1 cellular context compared by ENCODE assay signal in genomic region chr11:67482736-67483497, GRCh38.
A peak's percentile ranks its signal among the peaks of the same experiment; 100 is the strongest.
TF ChIP-seq lines count a peak whose summit lies in the region.

TSS of gene AIP (plus strand) at chr11:67483026. CDS start at chr11:67483159, 133 bp downstream.

TF ChIP-seq in HepG2, 621 proteins besides CTCF, POLR2A, EP300 and RAD21 (continued from another document and continues in another):
- peak; percentile 96 for TF ChIP-seq DZIP1 (CRISPR knock-in tag; IDR thresholded peaks at IDR 0.05)
- peak; percentile 88; the same call in 1 of the 2 replicates for TF ChIP-seq ZNF784 (CRISPR knock-in tag; IDR thresholded peaks at IDR 0.05; ENCODE audit: borderline replicate concordance)
- peak; percentile 9; the same call in 1 of the 2 replicates for TF ChIP-seq SIN3A (IDR thresholded peaks at IDR 0.05; ENCODE audit: borderline replicate concordance, low read depth, low read length)
- peak; percentile 59 for TF ChIP-seq ASH2L (IDR thresholded peaks at IDR 0.05; ENCODE audit: insufficient read length, low read depth, low read length)
- TF ChIP-seq PCBP1 (IDR thresholded peaks at IDR 0.05; ENCODE audit: borderline replicate concordance, low read depth, low read length) = no peak
- TF ChIP-seq ZMAT5 (CRISPR knock-in tag; IDR thresholded peaks at IDR 0.05; ENCODE audit: borderline replicate concordance, low read depth) = no peak
- TF ChIP-seq ZKSCAN8 (CRISPR knock-in tag; IDR thresholded peaks at IDR 0.05; ENCODE audit: borderline replicate concordance) = no peak; the same call in 1 of the 2 replicates
- TF ChIP-seq ZBTB39 (CRISPR knock-in tag; IDR thresholded peaks at IDR 0.05) = no peak
- no peak for TF ChIP-seq ZNF646 (CRISPR knock-in tag; IDR thresholded peaks at IDR 0.05)
- no peak for TF ChIP-seq ZNF737 (CRISPR knock-in tag; IDR thresholded peaks at IDR 0.05; ENCODE audit: borderline replicate concordance)
- peak; percentile 80 for TF ChIP-seq ZNF639 (CRISPR knock-in tag; conservative IDR thresholded peaks at IDR 0.05)
- TF ChIP-seq ZNF672 (CRISPR knock-in tag; IDR thresholded peaks at IDR 0.05) = no peak; the same call in 1 of the 2 replicates
- no peak for TF ChIP-seq TERF1 (CRISPR knock-in tag; IDR thresholded peaks at IDR 0.05)
- no peak; the same call in 1 of the 2 replicates for TF ChIP-seq ZNF460 (CRISPR knock-in tag; IDR thresholded peaks at IDR 0.05; ENCODE audit: borderline replicate concordance)
- TF ChIP-seq NR2F2 (IDR thresholded peaks at IDR 0.05; ENCODE audit: borderline replicate concordance, low read depth) = no peak; the same call in 1 of the 2 replicates
- TF ChIP-seq ZBTB40 (IDR thresholded peaks at IDR 0.05) = no peak
- peak; percentile 81; the same call in 1 of the 2 replicates for TF ChIP-seq ZBTB40 (CRISPR knock-in tag; IDR thresholded peaks at IDR 0.05)
- peak; percentile 86; the same call in 1 of the 2 replicates for TF ChIP-seq ZNF724P (CRISPR knock-in tag; IDR thresholded peaks at IDR 0.05; ENCODE audit: borderline replicate concordance)
- peak; percentile 99 for TF ChIP-seq ZNF607 (CRISPR knock-in tag; IDR thresholded peaks at IDR 0.05; ENCODE audit: borderline replicate concordance)
- TF ChIP-seq ZNF772 (CRISPR knock-in tag; IDR thresholded peaks at IDR 0.05) = peak; percentile 96
- no peak for TF ChIP-seq TCF12 (IDR thresholded peaks at IDR 0.05)
- no peak; the same call in 1 of the 2 replicates for TF ChIP-seq TCF12 (CRISPR knock-in tag; IDR thresholded peaks at IDR 0.05)
- TF ChIP-seq NR3C1 (CRISPR knock-in tag; IDR thresholded peaks at IDR 0.05) = no peak
- TF ChIP-seq ZC3H4 (CRISPR knock-in tag; IDR thresholded peaks at IDR 0.05; ENCODE audit: borderline replicate concordance) = no peak
- peak; percentile 76 for TF ChIP-seq PAWR (CRISPR knock-in tag; IDR thresholded peaks at IDR 0.05; ENCODE audit: borderline replicate concordance)
- TF ChIP-seq ZFAT (CRISPR knock-in tag; conservative IDR thresholded peaks at IDR 0.05) = no peak
- no peak; the same call in 1 of the 2 replicates for TF ChIP-seq ZNF333 (CRISPR knock-in tag; IDR thresholded peaks at IDR 0.05; ENCODE audit: borderline replicate concordance)
- TF ChIP-seq ZNF124 (CRISPR knock-in tag; IDR thresholded peaks at IDR 0.05) = peak; percentile 88; the same call in 1 of the 2 replicates
- peak; percentile 83 for TF ChIP-seq POLR2G (IDR thresholded peaks at IDR 0.05; ENCODE audit: low read depth, low read length)
- peak; percentile 98 for TF ChIP-seq ZNF766 (CRISPR knock-in tag; IDR thresholded peaks at IDR 0.05; ENCODE audit: borderline replicate concordance)
- TF ChIP-seq HNRNPH1 (optimal IDR thresholded peaks at IDR 0.05; ENCODE audit: low read depth, low read length) = no peak
